ENCODE assay signal across 8 cellular contexts in genomic region chr16:85556456-85557082, GRCh38. TPM values are rescaled to one million over a fixed set of nuclear protein-coding genes. Genes with fewer than 3 reads are reported as not detected.
DNase-seq lines count a peak whose midpoint lies in the region; ATAC-seq and TF ChIP-seq lines count a peak whose summit lies in the region.

No MANE protein-coding gene starts in this region.

- peak overlapping the region; percentile 68; the same call in 1 of the 2 replicates for H3K9ac ChIP-seq in HUES64 (ENCODE audit: low read depth, low read length)

- ATAC-seq in HG02885 (IDR thresholded peaks at IDR 0.05; ENCODE audit: poor library complexity, unreplicated experiment) (no peak), HG03571 (IDR thresholded peaks at IDR 0.05; ENCODE audit: unreplicated experiment) (no peak)

- DNase-seq in GM03348 (ENCODE audit: low spot score) (peak; percentile 77), T-helper 22 cell (ENCODE audit: low read depth) (peak; percentile 20), brain microvascular endothelial cell (no peak), kidney epithelial cell (ENCODE audit: low read depth) (no peak)
- DNase-seq in stimulated activated CD8-positive, alpha-beta memory T cell treated with anti-CD3 and anti-CD28 coated beads, Interleukin-4, amount 100 ng/mL, for 1 hour (ENCODE audit: low read depth in 2 of 2, low spot score in 1 of 2) = peak; percentile 17 to 32

- H3K27ac ChIP-seq in HUES64 (ENCODE audit: low read depth, low read length) (peak overlapping the region; percentile 70; the same call in 1 of the 2 replicates), brain microvascular endothelial cell (no peak overlapping the region)

- WGBS in HUES64 = under 1% methylated on average over 65 of the region's 65 CpGs

- in situ Hi-C loops in brain microvascular endothelial cell (cut with HindIII; ENCODE audit: low pct_ligation_motif_present, low sequenced_read_pairs) = no loop called here

- peak overlapping the region; percentile 72 for H3K4me3 ChIP-seq in HUES64 (ENCODE audit: low read length)
- peak overlapping the region; percentile 68 for H3K4me3 ChIP-seq in brain microvascular endothelial cell (ENCODE audit: low read depth, low read length)
- peak overlapping the region; percentile 51 for H3K4me3 ChIP-seq in kidney epithelial cell (ENCODE audit: low read depth, low read length)

- TF ChIP-seq CTCF in brain microvascular endothelial cell (IDR thresholded peaks at IDR 0.05; ENCODE audit: low read depth, low read length, missing control alignments) (no peak), kidney epithelial cell (IDR thresholded peaks at IDR 0.05; ENCODE audit: insufficient read depth, low read length, poor library complexity, severe bottlenecking) (no peak)

- H3K9me3 ChIP-seq in HUES64 (ENCODE audit: insufficient read depth, low read depth, low read length) = no peaks in the 10 kb centered on the region

- H3K36me3 ChIP-seq in HUES64 (ENCODE audit: insufficient read depth, low read length) (no peaks in the 10 kb centered on the region), brain microvascular endothelial cell (replicated peaks) (no peaks in the 10 kb centered on the region), kidney epithelial cell (ENCODE audit: control insufficient read depth, insufficient read depth, low read length) (no peaks in the 10 kb centered on the region)

- peaks cover 21% of the 10 kb centered on the region for H3K4me1 ChIP-seq in HUES64 (ENCODE audit: insufficient read depth, low read length)

- H3K27me3 ChIP-seq in HUES64 (ENCODE audit: insufficient read depth, low read length) (peaks cover 6% of the 10 kb centered on the region), brain microvascular endothelial cell (replicated peaks) (no peaks in the 10 kb centered on the region), kidney epithelial cell (ENCODE audit: control insufficient read depth, insufficient read depth, low read length) (no peaks in the 10 kb centered on the region)

RNA-seq across cellular contexts. Expression of gene GSE1, which starts 56.6 kb away (rescaled TPM):
- polyA plus RNA-seq in HUES64 (2013, experiment 1 of 2) = 33.4 TPM
- 32.2 TPM for polyA plus RNA-seq in HUES64 (2013, experiment 2 of 2)
- 25.7 and 30.9 TPM in 2 replicates for total RNA-seq in kidney epithelial cell

Comparison
In these comparisons a context has a peak if more than half of its experiments do, and no peak if none do; other contexts are left out.
1. DNase-seq: peak in GM03348 (single experiment), T-helper 22 cell (single experiment) and stimulated activated CD8-positive, alpha-beta memory T cell treated with anti-CD3 and anti-CD28 coated beads, Interleukin-4, amount 100 ng/mL, for 1 hour (2 of 2); none in brain microvascular endothelial cell (single experiment) and kidney epithelial cell (single experiment).
2. Peak in every context shown above with its lines, with median percentiles within 50 percentile points of each other: H3K4me3 ChIP-seq.